Comparison of ENCODE assay signal across 9 cellular contexts in the genomic region with DNA sequence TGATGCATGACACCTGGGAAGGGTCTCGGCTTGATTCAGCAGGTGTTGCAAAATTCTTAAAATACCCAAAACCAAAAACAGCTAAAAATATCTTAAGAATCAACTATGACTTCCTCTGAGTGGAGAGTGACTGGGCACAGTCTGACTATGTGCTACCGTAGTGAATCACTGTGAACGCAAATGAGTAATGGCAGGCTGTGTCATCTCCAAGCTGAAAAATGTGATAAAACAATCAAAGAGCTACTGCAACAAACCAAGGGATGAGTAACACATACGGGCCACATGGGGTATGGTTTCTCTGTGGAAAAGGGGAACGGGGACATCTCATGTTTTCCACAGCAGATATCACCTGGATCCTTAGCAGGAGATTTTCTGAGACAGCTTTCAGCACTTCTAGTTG.
DNase-seq lines count a peak whose midpoint lies in the region; ATAC-seq and TF ChIP-seq lines count a peak whose summit lies in the region.
"Had no signal": no experiment of that assay in that cellular context is flagged by ENCODE, and none has a peak within 500 bp of the region (broad histone marks: within the 10 kb centered on the region; RNA-seq: fewer than 3 reads in every experiment).

No MANE protein-coding gene starts in this region.

- H3K36me3 Mint-ChIP-seq in activated CD4-positive, alpha-beta memory T cell treated with anti-CD3 and anti-CD28 coated beads for 36 hours: no peaks in the 10 kb centered on the region
- H3K36me3 Mint-ChIP-seq in CD14-positive monocyte: peaks cover 0 to 3% of the 10 kb centered on the region in 2 donors

- no peaks in the 10 kb centered on the region for H3K9me3 Mint-ChIP-seq in activated CD4-positive, alpha-beta memory T cell treated with anti-CD3 and anti-CD28 coated beads for 36 hours
- peaks cover 0 to 4% (median 0%) of the 10 kb centered on the region in 7 donors for H3K9me3 Mint-ChIP-seq in CD14-positive monocyte

- POLR2A ChIA-PET in activated CD4-positive, alpha-beta memory T cell treated with anti-CD3 and anti-CD28 coated beads for 36 hours (lab: Charles Lee): interaction anchor here (0.6 to 1.1 kb wide), 3 partner anchors 19 to 215 kb away, joined by 3 to 4 read pairs (median 3); no protein-coding TSS in a partner anchor

- peak; percentile 74 for ATAC-seq in HG02938 (IDR thresholded peaks at IDR 0.05; ENCODE audit: unreplicated experiment)

- intact Hi-C loops in activated CD4-positive, alpha-beta memory T cell treated with anti-CD3 and anti-CD28 coated beads for 36 hours (cut with micrococcal nuclease): loop anchor here (1.0 to 5.0 kb wide), 5 partner anchors 43 to 1770 kb away; no protein-coding TSS in a partner anchor
- intact Hi-C loops in CD14-positive monocyte (cut with micrococcal nuclease): no loop called here

- no peak overlapping the region for H3K4me3 Mint-ChIP-seq in activated CD4-positive, alpha-beta memory T cell treated with anti-CD3 and anti-CD28 coated beads for 36 hours
- no peak overlapping the region for H3K4me3 Mint-ChIP-seq in CD14-positive monocyte

- no peak for TF ChIP-seq CTCF in CD14-positive monocyte (IDR thresholded peaks at IDR 0.05)

- peaks cover 9% of the 10 kb centered on the region for H3K4me1 Mint-ChIP-seq in activated CD4-positive, alpha-beta memory T cell treated with anti-CD3 and anti-CD28 coated beads for 36 hours (ENCODE audit: low read depth)
- H3K4me1 Mint-ChIP-seq in CD14-positive monocyte: peaks cover 1% of the 10 kb centered on the region

- DNase-seq in activated T-cell treated with anti-CD3 and anti-CD28 coated beads for 24 hours (ENCODE audit: low read depth) (peak; percentile 13), activated T-cell treated with anti-CD3 and anti-CD28 coated beads for 4 hours (no peak), CD14-positive monocyte (ENCODE audit: low spot score) (no peak), NOMO-1 (lab: John Stamatoyannopoulos, UW; ENCODE audit: unreplicated experiment in 2 of 2) (no peak), NCI-H2171 (lab: John Stamatoyannopoulos, UW) (no peak)
- DNase-seq in activated CD4-positive, alpha-beta memory T cell treated with anti-CD3 and anti-CD28 coated beads for 36 hours: peak; percentile 59
- DNase-seq in stimulated activated CD8-positive, alpha-beta memory T cell treated with anti-CD3 and anti-CD28 coated beads, Interleukin-4, amount 100 ng/mL, for 48 hours: peak; percentile 48
- DNase-seq: islet precursor cell had no signal

- H3K27ac Mint-ChIP-seq in activated CD4-positive, alpha-beta memory T cell treated with anti-CD3 and anti-CD28 coated beads for 36 hours: no peak overlapping the region
- H3K27ac Mint-ChIP-seq in CD14-positive monocyte: no peak overlapping the region

- peaks cover 2% of the 10 kb centered on the region for H3K27me3 Mint-ChIP-seq in activated CD4-positive, alpha-beta memory T cell treated with anti-CD3 and anti-CD28 coated beads for 36 hours
- H3K27me3 Mint-ChIP-seq in CD14-positive monocyte (ENCODE audit: low read depth in 3 of 3): no peaks in the 10 kb centered on the region

- CTCF ChIA-PET in activated CD4-positive, alpha-beta memory T cell treated with anti-CD3 and anti-CD28 coated beads for 36 hours (lab: Charles Lee): interaction anchor here (0.6 to 1.8 kb wide), 8 partner anchors 18 to 1295 kb away, joined by 3 to 8 read pairs (median 4); no protein-coding TSS in a partner anchor

Comparison
In these comparisons a context has a peak if more than half of its experiments do, and no peak if none do; other contexts are left out.
1. DNase-seq: peak in activated T-cell treated with anti-CD3 and anti-CD28 coated beads for 24 hours (single experiment), activated CD4-positive, alpha-beta memory T cell treated with anti-CD3 and anti-CD28 coated beads for 36 hours (single experiment) and stimulated activated CD8-positive, alpha-beta memory T cell treated with anti-CD3 and anti-CD28 coated beads, Interleukin-4, amount 100 ng/mL, for 48 hours (single experiment); none in activated T-cell treated with anti-CD3 and anti-CD28 coated beads for 4 hours (single experiment), CD14-positive monocyte (single experiment), NOMO-1 (0 of 2) and NCI-H2171 (single experiment).